ENCODE assay signal across 20 cellular contexts in the genomic region with DNA sequence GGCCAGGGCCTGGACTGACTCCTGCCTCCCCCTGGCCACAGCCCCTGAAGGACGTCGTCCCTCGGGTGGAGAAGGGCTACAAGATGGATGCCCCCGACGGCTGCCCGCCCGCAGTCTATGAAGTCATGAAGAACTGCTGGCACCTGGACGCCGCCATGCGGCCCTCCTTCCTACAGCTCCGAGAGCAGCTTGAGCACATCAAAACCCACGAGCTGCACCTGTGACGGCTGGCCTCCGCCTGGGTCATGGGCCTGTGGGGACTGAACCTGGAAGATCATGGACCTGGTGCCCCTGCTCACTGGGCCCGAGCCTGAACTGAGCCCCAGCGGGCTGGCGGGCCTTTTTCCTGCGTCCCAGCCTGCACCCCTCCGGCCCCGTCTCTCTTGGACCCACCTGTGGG. TPM values are rescaled to one million over a fixed set of nuclear protein-coding genes. Genes with fewer than 3 reads are reported as not detected.
DNase-seq lines count a peak whose midpoint lies in the region; ATAC-seq, FAIRE-seq and TF ChIP-seq lines count a peak whose summit lies in the region.
"Had no signal": no experiment of that assay in that cellular context is flagged by ENCODE, and none has a peak within 500 bp of the region (broad histone marks: within the 10 kb centered on the region; RNA-seq: fewer than 3 reads in every experiment).

No MANE protein-coding gene starts in this region.

- no peaks in the 10 kb centered on the region for H3K9me3 Mint-ChIP-seq in activated CD4-positive, alpha-beta T cell treated with anti-CD3 and anti-CD28 coated beads, Interleukin-2, amount 10 ng/mL, durations not matched to agents 7 days and 5 days
- H3K9me3 Mint-ChIP-seq in activated CD4-positive, alpha-beta T cell treated with anti-CD3 and anti-CD28 coated beads, Interleukin-2, amount 10 ng/mL, durations not matched to agents 24 days and 14 days = no peaks in the 10 kb centered on the region
- H3K9me3 Mint-ChIP-seq in stimulated activated naive B cell treated with anti-CD40 and anti-IgM and Interleukin-4, amounts not matched to agents 10 μg/mL and 1 μg/mL and 100 μg/mL, for 72 hours = peaks cover 0 to 2% of the 10 kb centered on the region in 2 donors
- no peaks in the 10 kb centered on the region for H3K9me3 Mint-ChIP-seq in T-helper 2 cell treated with Interferon-gamma antibody and Interleukin-4, amounts not matched to agents 5 μg/mL and 100 μg/mL, for 36 hours
- H3K9me3 Mint-ChIP-seq: CD14-positive monocyte; CD8-positive, alpha-beta T cell had no signal

- no peak overlapping the region for H2AFZ ChIP-seq in OCI-LY7 (ENCODE audit: low read length)
- H2AFZ ChIP-seq in K562 (ENCODE audit: low read depth, low read length) = no peak overlapping the region

- TF ChIP-seq EP300 in K562 (IDR thresholded peaks at IDR 0.05; ENCODE audit: low read length) (no peak), sigmoid colon (IDR thresholded peaks at IDR 0.05) (no peak)

- no peaks in the 10 kb centered on the region for H3K9me2 ChIP-seq in OCI-LY7 (ENCODE audit: insufficient read depth, low read length)

- H4K20me1 ChIP-seq in OCI-LY7 (ENCODE audit: insufficient read depth, low read length) (peaks cover 9% of the 10 kb centered on the region; the same call in 1 of the 2 replicates), K562 (replicated peaks; ENCODE audit: control insufficient read depth, insufficient read depth, low read length) (peaks cover 14% of the 10 kb centered on the region)

- H3K9me3 ChIP-seq in OCI-LY7 (ENCODE audit: low read length) (no peaks in the 10 kb centered on the region), K562 (replicated peaks; ENCODE audit: control insufficient read depth, insufficient read depth, low read depth, low read length) (no peaks in the 10 kb centered on the region), sigmoid colon (no peaks in the 10 kb centered on the region)
- H3K9me3 ChIP-seq: A549, BLaER1 had no signal

- POLR2A ChIA-PET in activated CD4-positive, alpha-beta T cell treated with anti-CD3 and anti-CD28 coated beads, Interleukin-2, amount 10 ng/mL, durations not matched to agents 7 days and 5 days (lab: Charles Lee) = no interaction called here
- POLR2A ChIA-PET in OCI-LY7 (lab: Charles Lee) = no interaction called here
- POLR2A ChIA-PET in K562 (lab: Yijun Ruan, JAX) = no interaction called here

- TF ChIP-seq CTCF in OCI-LY7 (conservative IDR thresholded peaks at IDR 0.05; ENCODE audit: low read length) = no peak
- TF ChIP-seq CTCF in K562 (IDR thresholded peaks at IDR 0.05 in 2 of 3, conservative IDR thresholded peaks at IDR 0.05 in 1 of 3; ENCODE audit: insufficient read depth in 2 of 3, low read depth in 1 of 3, low read length in 3 of 3) = no peak
- TF ChIP-seq CTCF in sigmoid colon (IDR thresholded peaks at IDR 0.05) = no peak

- H3K9me1 ChIP-seq in K562 (ENCODE audit: control insufficient read depth, insufficient read depth, low read length) = peaks cover 10% of the 10 kb centered on the region

- H3K9ac ChIP-seq in K562 (ENCODE audit: insufficient read depth in 1 of 2, low read depth in 2 of 2, low read length in 2 of 2) = 0 out of 4 replicates have a peak overlapping the region, but pooled peaks of 1 of the 2 experiments have one; percentile 45
- H3K9ac ChIP-seq: BLaER1 had no signal

- WGBS in K562 (ENCODE audit: insufficient coverage, low coverage, missing lambda C conversion rate) = 98% methylated on average over 8 of the region's 20 CpGs
- 92 to 94% methylated on average over 20 of the region's 20 CpGs for WGBS in sigmoid colon, 2 donors

- peak; percentile 5 for DNase-seq in activated CD4-positive, alpha-beta T cell treated with anti-CD3 and anti-CD28 coated beads, Interleukin-2, amount 10 ng/mL, durations not matched to agents 7 days and 5 days
- no peak for DNase-seq in activated CD4-positive, alpha-beta T cell treated with anti-CD3 and anti-CD28 coated beads, Interleukin-2, amount 10 ng/mL, durations not matched to agents 24 days and 14 days
- DNase-seq in OCI-LY7 (ENCODE audit: low spot score) = no peak
- no peak for DNase-seq in K562 (ENCODE audit: extremely low read depth in 1 of 4, low spot score in 3 of 4)
- DNase-seq in stimulated activated naive B cell treated with anti-CD40 and anti-IgM and Interleukin-4, amounts not matched to agents 10 μg/mL and 1 μg/mL and 100 μg/mL, for 72 hours = no peak
- no peak for DNase-seq in sigmoid colon
- DNase-seq in T-helper 2 cell treated with Interferon-gamma antibody and Interleukin-4, amounts not matched to agents 5 μg/mL and 100 μg/mL, for 36 hours (ENCODE audit: low spot score) = no peak
- DNase-seq: Calu3; CD8-positive, alpha-beta T cell; DMS79 treated with DMSO at 0.1 percent for 48 hours; GF-D8; GOT3; H7 had no signal

- H3K4me1 ChIP-seq in OCI-LY7 (ENCODE audit: insufficient read depth, low read length, poor library complexity, severe bottlenecking) (peaks cover 34% of the 10 kb centered on the region), K562 (replicated peaks in 1 of 2; ENCODE audit: control insufficient read depth in 2 of 2, insufficient read depth in 2 of 2, low read length in 2 of 2) (peaks cover 0 to 43% of the 10 kb centered on the region in 2 experiments; a peak in 3 of 5 replicates), sigmoid colon (peaks cover 0 to 9% (median 5%) of the 10 kb centered on the region in 4 donors)

- no peak for TF ChIP-seq RAD21 in K562 (CRISPR knock-in tag; conservative IDR thresholded peaks at IDR 0.05 in 1 of 2, IDR thresholded peaks at IDR 0.05 in 1 of 2)

- H3K27me3 ChIP-seq in K562 (ENCODE audit: control insufficient read depth in 2 of 2, insufficient read depth in 2 of 2, low read length in 2 of 2) (no peaks in the 10 kb centered on the region), sigmoid colon (no peaks in the 10 kb centered on the region)
- H3K27me3 ChIP-seq: BLaER1 had no signal

- in situ Hi-C loops in K562 (cut with MboI) = no loop called here

- peaks cover 52% of the 10 kb centered on the region for H3K36me3 Mint-ChIP-seq in activated CD4-positive, alpha-beta T cell treated with anti-CD3 and anti-CD28 coated beads, Interleukin-2, amount 10 ng/mL, durations not matched to agents 7 days and 5 days (ENCODE audit: low read depth)
- peaks cover 54% of the 10 kb centered on the region for H3K36me3 Mint-ChIP-seq in activated CD4-positive, alpha-beta T cell treated with anti-CD3 and anti-CD28 coated beads, Interleukin-2, amount 10 ng/mL, durations not matched to agents 24 days and 14 days (ENCODE audit: low read depth)
- H3K36me3 Mint-ChIP-seq in stimulated activated naive B cell treated with anti-CD40 and anti-IgM and Interleukin-4, amounts not matched to agents 10 μg/mL and 1 μg/mL and 100 μg/mL, for 72 hours = peaks cover 32 to 59% of the 10 kb centered on the region in 2 donors
- H3K36me3 Mint-ChIP-seq in T-helper 2 cell treated with Interferon-gamma antibody and Interleukin-4, amounts not matched to agents 5 μg/mL and 100 μg/mL, for 36 hours (ENCODE audit: low read depth) = peaks cover 55% of the 10 kb centered on the region

- intact Hi-C loops in activated CD4-positive, alpha-beta T cell treated with anti-CD3 and anti-CD28 coated beads, Interleukin-2, amount 10 ng/mL, durations not matched to agents 24 days and 14 days (cut with micrococcal nuclease) = no loop called here
- intact Hi-C loops in OCI-LY7 (cut with micrococcal nuclease; ENCODE audit: unreplicated experiment) = no loop called here
- intact Hi-C loops in K562 (cut with micrococcal nuclease) = no loop called here
- intact Hi-C loops in sigmoid colon (cut with DNase I) = no loop called here

- H3K79me2 ChIP-seq in OCI-LY7 (ENCODE audit: insufficient read depth, low read depth, low read length) (peaks cover 10% of the 10 kb centered on the region; the same call in 1 of the 2 replicates), K562 (ENCODE audit: control insufficient read depth, insufficient read depth, low read length) (no peaks in the 10 kb centered on the region; the same call in 2 of the 3 replicates)

- CTCF ChIA-PET in activated CD4-positive, alpha-beta T cell treated with anti-CD3 and anti-CD28 coated beads, Interleukin-2, amount 10 ng/mL, durations not matched to agents 7 days and 5 days (lab: Charles Lee) = interaction anchor here (0.7 to 27.7 kb wide), 2 partner anchors 8 to 21 kb away, joined by 4 to 930 read pairs; partner anchors contain the start of gene CSK
- CTCF ChIA-PET in OCI-LY7 (lab: Charles Lee; ENCODE audit: unreplicated experiment) = no interaction called here
- CTCF ChIA-PET in K562 (lab: Yijun Ruan, JAX; ENCODE audit: low intra/inter-chr PET ratio) = no interaction called here

- H3K4me3 ChIP-seq in OCI-LY7 (ENCODE audit: low read depth, low read length, poor library complexity, severe bottlenecking) (no peak overlapping the region), K562 (no peak overlapping the region), sigmoid colon (no peak overlapping the region)
- H3K4me3 ChIP-seq: A549, BLaER1 had no signal

- H3K4me2 ChIP-seq in OCI-LY7 (ENCODE audit: low read length) (no peak overlapping the region), K562 (ENCODE audit: insufficient read depth, low read length) (no peak overlapping the region)
- H3K4me2 ChIP-seq: A549, BLaER1 had no signal

- H3K4me3 Mint-ChIP-seq in activated CD4-positive, alpha-beta T cell treated with anti-CD3 and anti-CD28 coated beads, Interleukin-2, amount 10 ng/mL, durations not matched to agents 7 days and 5 days = no peak overlapping the region
- H3K4me3 Mint-ChIP-seq in activated CD4-positive, alpha-beta T cell treated with anti-CD3 and anti-CD28 coated beads, Interleukin-2, amount 10 ng/mL, durations not matched to agents 24 days and 14 days = no peak overlapping the region
- no peak overlapping the region for H3K4me3 Mint-ChIP-seq in stimulated activated naive B cell treated with anti-CD40 and anti-IgM and Interleukin-4, amounts not matched to agents 10 μg/mL and 1 μg/mL and 100 μg/mL, for 72 hours
- H3K4me3 Mint-ChIP-seq in T-helper 2 cell treated with Interferon-gamma antibody and Interleukin-4, amounts not matched to agents 5 μg/mL and 100 μg/mL, for 36 hours = no peak overlapping the region
- H3K4me3 Mint-ChIP-seq: CD14-positive monocyte; CD8-positive, alpha-beta T cell had no signal

- H3K27ac Mint-ChIP-seq in activated CD4-positive, alpha-beta T cell treated with anti-CD3 and anti-CD28 coated beads, Interleukin-2, amount 10 ng/mL, durations not matched to agents 7 days and 5 days = no peak overlapping the region
- H3K27ac Mint-ChIP-seq in activated CD4-positive, alpha-beta T cell treated with anti-CD3 and anti-CD28 coated beads, Interleukin-2, amount 10 ng/mL, durations not matched to agents 24 days and 14 days = no peak overlapping the region
- peak overlapping the region; percentile 76 for H3K27ac Mint-ChIP-seq in stimulated activated naive B cell treated with anti-CD40 and anti-IgM and Interleukin-4, amounts not matched to agents 10 μg/mL and 1 μg/mL and 100 μg/mL, for 72 hours
- H3K27ac Mint-ChIP-seq in T-helper 2 cell treated with Interferon-gamma antibody and Interleukin-4, amounts not matched to agents 5 μg/mL and 100 μg/mL, for 36 hours = no peak overlapping the region
- H3K27ac Mint-ChIP-seq: CD8-positive, alpha-beta T cell had no signal

- no peak for FAIRE-seq in K562 (lab: Jason Lieb, UNC)
- FAIRE-seq: A549, HepG2 had no signal

- no peaks in the 10 kb centered on the region for H3K27me3 Mint-ChIP-seq in activated CD4-positive, alpha-beta T cell treated with anti-CD3 and anti-CD28 coated beads, Interleukin-2, amount 10 ng/mL, durations not matched to agents 7 days and 5 days
- H3K27me3 Mint-ChIP-seq in activated CD4-positive, alpha-beta T cell treated with anti-CD3 and anti-CD28 coated beads, Interleukin-2, amount 10 ng/mL, durations not matched to agents 24 days and 14 days = no peaks in the 10 kb centered on the region
- H3K27me3 Mint-ChIP-seq in stimulated activated naive B cell treated with anti-CD40 and anti-IgM and Interleukin-4, amounts not matched to agents 10 μg/mL and 1 μg/mL and 100 μg/mL, for 72 hours = no peaks in the 10 kb centered on the region
- H3K27me3 Mint-ChIP-seq in T-helper 2 cell treated with Interferon-gamma antibody and Interleukin-4, amounts not matched to agents 5 μg/mL and 100 μg/mL, for 36 hours (ENCODE audit: low read depth) = no peaks in the 10 kb centered on the region

- H3K4me1 Mint-ChIP-seq in activated CD4-positive, alpha-beta T cell treated with anti-CD3 and anti-CD28 coated beads, Interleukin-2, amount 10 ng/mL, durations not matched to agents 7 days and 5 days = peaks cover 48% of the 10 kb centered on the region
- H3K4me1 Mint-ChIP-seq in activated CD4-positive, alpha-beta T cell treated with anti-CD3 and anti-CD28 coated beads, Interleukin-2, amount 10 ng/mL, durations not matched to agents 24 days and 14 days = peaks cover 29% of the 10 kb centered on the region
- peaks cover 42 to 57% of the 10 kb centered on the region in 2 donors for H3K4me1 Mint-ChIP-seq in stimulated activated naive B cell treated with anti-CD40 and anti-IgM and Interleukin-4, amounts not matched to agents 10 μg/mL and 1 μg/mL and 100 μg/mL, for 72 hours
- peaks cover 28% of the 10 kb centered on the region for H3K4me1 Mint-ChIP-seq in T-helper 2 cell treated with Interferon-gamma antibody and Interleukin-4, amounts not matched to agents 5 μg/mL and 100 μg/mL, for 36 hours (ENCODE audit: low read depth)

- ATAC-seq in K562 = no peak
- ATAC-seq in stimulated activated naive B cell treated with anti-CD40 and anti-IgM and Interleukin-4, amounts not matched to agents 10 μg/mL and 1 μg/mL and 100 μg/mL, for 72 hours (replicated peaks) = no peak
- no peak for ATAC-seq in HG02763 (IDR thresholded peaks at IDR 0.05; ENCODE audit: unreplicated experiment)
- ATAC-seq: A549; CD8-positive, alpha-beta T cell; HepG2 had no signal

- BruUV-seq in OCI-LY7 (replicated peaks; lab: Mats Ljungman, UMichigan) = TSS peak; percentile 74
- BruUV-seq in K562 (replicated peaks; lab: Mats Ljungman, UMichigan) = TSS peak; percentile 53

- TF ChIP-seq POLR2A in K562 (conservative IDR thresholded peaks at IDR 0.05) (no peak), sigmoid colon (IDR thresholded peaks at IDR 0.05) (no peak)

- peaks cover 85% of the 10 kb centered on the region for H3K36me3 ChIP-seq in OCI-LY7 (ENCODE audit: insufficient read depth, low read length)
- H3K36me3 ChIP-seq in K562 (ENCODE audit: control insufficient read depth, insufficient read depth, low read length) = peaks cover 65% of the 10 kb centered on the region; the same call in 2 of the 3 replicates
- H3K36me3 ChIP-seq in sigmoid colon = peaks cover 0 to 48% (median 9%) of the 10 kb centered on the region in 4 donors

- H3K27ac ChIP-seq in OCI-LY7 (ENCODE audit: low read depth, low read length, poor library complexity, severe bottlenecking) = no peak overlapping the region
- H3K27ac ChIP-seq in K562 (ENCODE audit: extremely low read depth, low read depth, low read length) = no peak overlapping the region
- no peak overlapping the region for H3K27ac ChIP-seq in sigmoid colon
- H3K27ac ChIP-seq: 22Rv1, A549, BLaER1 had no signal

RNA-seq across cellular contexts. Expression of gene LMAN1L, which starts 10.3 kb away (rescaled TPM):
- under 1 TPM; 0.87 to 0.92 TPM for total RNA-seq in activated CD4-positive, alpha-beta T cell treated with anti-CD3 and anti-CD28 coated beads, Interleukin-2, amount 10 ng/mL, durations not matched to agents 7 days and 5 days
- total RNA-seq in activated CD4-positive, alpha-beta T cell treated with anti-CD3 and anti-CD28 coated beads, Interleukin-2, amount 10 ng/mL, durations not matched to agents 24 days and 14 days = 0.33 and 0.36 TPM in 2 replicates
- total RNA-seq in OCI-LY7 (2014; rRNA removed; shearing (Covaris generic)) = 0.09 TPM in 1 of 2 replicates, not detected in the other
- total RNA-seq in OCI-LY7 (2022) (0.37 and 0.38 TPM in 2 replicates), K562 (2014; rRNA removed) (not detected in 2 replicates), K562 (2014; rRNA removed; fragmentation: Illumina TruSeq; extraction: Trizol) (not detected in 2 replicates), K562 (2015; rRNA removed; fragmentation: Illumina TruSeq; extraction: Trizol) (not detected in 2 replicates), K562 (2021) (not detected in 2 replicates), sigmoid colon (1 to 10 TPM in 1 of 4 donors, not detected in 3; 1.8 TPM)
- total RNA-seq in K562 (2011; cell fraction: chromatin; rRNA removed; ENCODE audit: low replicate concordance) = not detected in 2 replicates
- 0.17 TPM in 1 of 2 replicates, not detected in the other for total RNA-seq in K562 (2011; cell fraction: nucleolus; rRNA removed)
- not detected in 2 replicates for total RNA-seq in K562 (2011; cell fraction: nucleoplasm; rRNA removed)
- polyA plus RNA-seq in K562 (2011; rRNA removed) (not detected in 2 replicates), K562 (2014; fragmentation: Illumina TruSeq; extraction: Trizol) (not detected in 2 replicates), K562 (2014; fragmentation: Nextera tagmentation; extraction: Ambion mirVana) (not detected), K562 (2014; rRNA removed) (not detected in 2 replicates), sigmoid colon (under 1 TPM in 1 of 3 donors, not detected in 2; 0.64 TPM)
- polyA plus RNA-seq in K562 (2011; cell fraction: cytosol; rRNA removed) = not detected in 2 replicates
- not detected in 2 replicates for polyA plus RNA-seq in K562 (2011; cell fraction: nucleus; rRNA removed)
- not detected in 2 replicates for polyA plus RNA-seq in K562 (2012)
- not detected in 2 replicates for polyA minus RNA-seq in K562 (2011; rRNA and poly(A)+ RNA removed)
- polyA minus RNA-seq in K562 (2011; cell fraction: cytosol; rRNA and poly(A)+ RNA removed) = not detected in 2 replicates
- not detected in 2 replicates for polyA minus RNA-seq in K562 (2011; cell fraction: nucleus; rRNA and poly(A)+ RNA removed)
- total RNA-seq: CD8-positive, alpha-beta T cell; H7; HepG2 had no signal
- polyA plus RNA-seq: A549, AG04450, CD14-positive monocyte, HepG2 had no signal

RNA-seq across cellular contexts. Expression of gene CSK, which starts 20.4 kb away (rescaled TPM):
- 100 to 1,000 TPM; 315 to 348 TPM for total RNA-seq in activated CD4-positive, alpha-beta T cell treated with anti-CD3 and anti-CD28 coated beads, Interleukin-2, amount 10 ng/mL, durations not matched to agents 7 days and 5 days
- total RNA-seq in activated CD4-positive, alpha-beta T cell treated with anti-CD3 and anti-CD28 coated beads, Interleukin-2, amount 10 ng/mL, durations not matched to agents 24 days and 14 days = 332 and 340 TPM in 2 replicates
- total RNA-seq in OCI-LY7 (2014; rRNA removed; shearing (Covaris generic)) = 106 and 112 TPM in 2 replicates
- total RNA-seq in OCI-LY7 (2022) = 318 and 355 TPM in 2 replicates
- total RNA-seq in K562 (2011; cell fraction: chromatin; rRNA removed; ENCODE audit: low replicate concordance) = 52.2 and 176 TPM in 2 replicates
- total RNA-seq in K562 (2011; cell fraction: nucleolus; rRNA removed) = 117 and 118 TPM in 2 replicates
- total RNA-seq in K562 (2011; cell fraction: nucleoplasm; rRNA removed) = 62.6 and 63.9 TPM in 2 replicates
- total RNA-seq in K562 (2014; rRNA removed) = 22.7 and 25.4 TPM in 2 replicates
- 9.2 and 13.8 TPM in 2 replicates for total RNA-seq in K562 (2014; rRNA removed; fragmentation: Illumina TruSeq; extraction: Trizol)
- 22.5 and 24.8 TPM in 2 replicates for total RNA-seq in K562 (2015; rRNA removed; fragmentation: Illumina TruSeq; extraction: Trizol)
- total RNA-seq in K562 (2021) = 108 and 112 TPM in 2 replicates
- polyA plus RNA-seq in K562 (2011; rRNA removed) = 17.2 and 21.5 TPM in 2 replicates
- 16.6 and 23.4 TPM in 2 replicates for polyA plus RNA-seq in K562 (2011; cell fraction: cytosol; rRNA removed)
- polyA plus RNA-seq in K562 (2011; cell fraction: nucleus; rRNA removed) = 82.8 and 107 TPM in 2 replicates
- polyA plus RNA-seq in K562 (2012) = 62.3 and 74.3 TPM in 2 replicates
- 63.0 and 74.3 TPM in 2 replicates for polyA plus RNA-seq in K562 (2014; fragmentation: Illumina TruSeq; extraction: Trizol)
- 1 to 10 TPM; 1.5 to 2.4 TPM for polyA plus RNA-seq in K562 (2014; fragmentation: Nextera tagmentation; extraction: Ambion mirVana)
- 32.6 and 41.5 TPM in 2 replicates for polyA plus RNA-seq in K562 (2014; rRNA removed)
- 13.5 and 19.1 TPM in 2 replicates for polyA minus RNA-seq in K562 (2011; rRNA and poly(A)+ RNA removed)
- 39.6 and 42.3 TPM in 2 replicates for polyA minus RNA-seq in K562 (2011; cell fraction: cytosol; rRNA and poly(A)+ RNA removed)
- polyA minus RNA-seq in K562 (2011; cell fraction: nucleus; rRNA and poly(A)+ RNA removed) = 24.8 and 30.3 TPM in 2 replicates
- 10 to 100 TPM in 3 of 4 donors, 1 to 10 TPM in 1; 9.7 to 22.4 (median 14.2) TPM for total RNA-seq in sigmoid colon
- polyA plus RNA-seq in sigmoid colon = 100 to 1,000 TPM in 1 of 3 donors, 10 to 100 TPM in 2; 40.8 to 125 (median 55.0) TPM

RNA-seq across cellular contexts. Expression of gene CPLX3, which starts 24.1 kb away (rescaled TPM):
- under 1 TPM; 0.12 to 0.19 TPM for total RNA-seq in activated CD4-positive, alpha-beta T cell treated with anti-CD3 and anti-CD28 coated beads, Interleukin-2, amount 10 ng/mL, durations not matched to agents 7 days and 5 days
- 0.09 TPM in 2 replicates for total RNA-seq in activated CD4-positive, alpha-beta T cell treated with anti-CD3 and anti-CD28 coated beads, Interleukin-2, amount 10 ng/mL, durations not matched to agents 24 days and 14 days
- 0.35 and 0.57 TPM in 2 replicates for total RNA-seq in OCI-LY7 (2014; rRNA removed; shearing (Covaris generic))
- total RNA-seq in OCI-LY7 (2022) = 1.5 and 2.1 TPM in 2 replicates
- not detected in 2 replicates for total RNA-seq in K562 (2011; cell fraction: chromatin; rRNA removed; ENCODE audit: low replicate concordance)
- total RNA-seq in K562 (2011; cell fraction: nucleolus; rRNA removed) = not detected in 2 replicates
- total RNA-seq in K562 (2011; cell fraction: nucleoplasm; rRNA removed) = not detected in 2 replicates
- total RNA-seq in K562 (2014; rRNA removed) = not detected in 2 replicates
- not detected in 2 replicates for total RNA-seq in K562 (2014; rRNA removed; fragmentation: Illumina TruSeq; extraction: Trizol)
- not detected in 2 replicates for total RNA-seq in K562 (2015; rRNA removed; fragmentation: Illumina TruSeq; extraction: Trizol)
- total RNA-seq in K562 (2021) = not detected in 2 replicates
- not detected in 2 replicates for polyA plus RNA-seq in K562 (2011; rRNA removed)
- 0.04 TPM in 1 of 2 replicates, not detected in the other for polyA plus RNA-seq in K562 (2011; cell fraction: cytosol; rRNA removed)
- 0.04 TPM in 1 of 2 replicates, not detected in the other for polyA plus RNA-seq in K562 (2011; cell fraction: nucleus; rRNA removed)
- polyA plus RNA-seq in K562 (2012) = not detected in 2 replicates
- polyA plus RNA-seq in K562 (2014; fragmentation: Illumina TruSeq; extraction: Trizol) = not detected in 2 replicates
- polyA plus RNA-seq in K562 (2014; fragmentation: Nextera tagmentation; extraction: Ambion mirVana) = not detected
- not detected in 2 replicates for polyA plus RNA-seq in K562 (2014; rRNA removed)
- polyA minus RNA-seq in K562 (2011; rRNA and poly(A)+ RNA removed) = not detected in 2 replicates
- not detected in 2 replicates for polyA minus RNA-seq in K562 (2011; cell fraction: cytosol; rRNA and poly(A)+ RNA removed)
- polyA minus RNA-seq in K562 (2011; cell fraction: nucleus; rRNA and poly(A)+ RNA removed) = not detected in 2 replicates
- total RNA-seq in sigmoid colon = under 1 TPM in 1 of 4 donors, not detected in 3; 0.41 TPM
- polyA plus RNA-seq in sigmoid colon = under 1 TPM in 1 of 3 donors, not detected in 2; 0.28 TPM
- total RNA-seq: HepG2 had no signal
- polyA plus RNA-seq: A549, AG04450, CD14-positive monocyte, HepG2 had no signal

RNA-seq across cellular contexts. Expression of gene ULK3, which starts 40.7 kb away (rescaled TPM):
- total RNA-seq in activated CD4-positive, alpha-beta T cell treated with anti-CD3 and anti-CD28 coated beads, Interleukin-2, amount 10 ng/mL, durations not matched to agents 7 days and 5 days = 10 to 100 TPM; 56.6 to 66.4 TPM
- total RNA-seq in activated CD4-positive, alpha-beta T cell treated with anti-CD3 and anti-CD28 coated beads, Interleukin-2, amount 10 ng/mL, durations not matched to agents 24 days and 14 days = 52.6 and 57.3 TPM in 2 replicates
- total RNA-seq in OCI-LY7 (2014; rRNA removed; shearing (Covaris generic)) = 22.2 and 31.7 TPM in 2 replicates
- total RNA-seq in OCI-LY7 (2022) (30.2 and 46.4 TPM in 2 replicates), K562 (2014; rRNA removed) (34.9 and 35.9 TPM in 2 replicates), K562 (2014; rRNA removed; fragmentation: Illumina TruSeq; extraction: Trizol) (18.2 and 19.3 TPM in 2 replicates), K562 (2015; rRNA removed; fragmentation: Illumina TruSeq; extraction: Trizol) (24.9 and 25.5 TPM in 2 replicates), K562 (2021) (36.9 and 38.3 TPM in 2 replicates), sigmoid colon (10 to 100 TPM; 21.1 to 46.8 (median 30.6) TPM)
- 107 and 242 TPM in 2 replicates for total RNA-seq in K562 (2011; cell fraction: chromatin; rRNA removed; ENCODE audit: low replicate concordance)
- 124 and 125 TPM in 2 replicates for total RNA-seq in K562 (2011; cell fraction: nucleolus; rRNA removed)
- total RNA-seq in K562 (2011; cell fraction: nucleoplasm; rRNA removed) = 82.4 and 89.4 TPM in 2 replicates
- polyA plus RNA-seq in K562 (2011; rRNA removed) (61.5 and 68.0 TPM in 2 replicates), K562 (2014; fragmentation: Illumina TruSeq; extraction: Trizol) (43.2 and 49.7 TPM in 2 replicates), K562 (2014; fragmentation: Nextera tagmentation; extraction: Ambion mirVana) (under 1 TPM; 0.68 to 0.88 TPM), K562 (2014; rRNA removed) (60.9 and 62.5 TPM in 2 replicates), sigmoid colon (10 to 100 TPM; 46.9 to 48.6 (median 48.4) TPM)
- 45.9 and 75.1 TPM in 2 replicates for polyA plus RNA-seq in K562 (2011; cell fraction: cytosol; rRNA removed)
- polyA plus RNA-seq in K562 (2011; cell fraction: nucleus; rRNA removed) = 426 and 551 TPM in 2 replicates
- polyA plus RNA-seq in K562 (2012) = 42.4 and 44.3 TPM in 2 replicates
- 23.1 and 27.7 TPM in 2 replicates for polyA minus RNA-seq in K562 (2011; rRNA and poly(A)+ RNA removed)
- polyA minus RNA-seq in K562 (2011; cell fraction: cytosol; rRNA and poly(A)+ RNA removed) = 13.6 and 16.5 TPM in 2 replicates
- polyA minus RNA-seq in K562 (2011; cell fraction: nucleus; rRNA and poly(A)+ RNA removed) = 38.5 and 48.7 TPM in 2 replicates

RNA-seq across cellular contexts. Expression of gene CYP1A2, which starts 53.6 kb away (rescaled TPM):
- not detected for total RNA-seq in activated CD4-positive, alpha-beta T cell treated with anti-CD3 and anti-CD28 coated beads, Interleukin-2, amount 10 ng/mL, durations not matched to agents 7 days and 5 days
- total RNA-seq in activated CD4-positive, alpha-beta T cell treated with anti-CD3 and anti-CD28 coated beads, Interleukin-2, amount 10 ng/mL, durations not matched to agents 24 days and 14 days = not detected in 2 replicates
- not detected in 2 replicates for total RNA-seq in OCI-LY7 (2014; rRNA removed; shearing (Covaris generic))
- total RNA-seq in OCI-LY7 (2022) = not detected in 2 replicates
- not detected in 2 replicates for total RNA-seq in K562 (2011; cell fraction: chromatin; rRNA removed; ENCODE audit: low replicate concordance)
- not detected in 2 replicates for total RNA-seq in K562 (2011; cell fraction: nucleolus; rRNA removed)
- total RNA-seq in K562 (2011; cell fraction: nucleoplasm; rRNA removed) = not detected in 2 replicates
- not detected in 2 replicates for total RNA-seq in K562 (2014; rRNA removed)
- not detected in 2 replicates for total RNA-seq in K562 (2014; rRNA removed; fragmentation: Illumina TruSeq; extraction: Trizol)
- total RNA-seq in K562 (2015; rRNA removed; fragmentation: Illumina TruSeq; extraction: Trizol) = not detected in 2 replicates
- not detected in 2 replicates for total RNA-seq in K562 (2021)
- polyA plus RNA-seq in K562 (2011; rRNA removed) = not detected in 2 replicates
- not detected in 2 replicates for polyA plus RNA-seq in K562 (2011; cell fraction: cytosol; rRNA removed)
- not detected in 2 replicates for polyA plus RNA-seq in K562 (2011; cell fraction: nucleus; rRNA removed)
- polyA plus RNA-seq in K562 (2012) = not detected in 2 replicates
- not detected in 2 replicates for polyA plus RNA-seq in K562 (2014; fragmentation: Illumina TruSeq; extraction: Trizol)
- polyA plus RNA-seq in K562 (2014; fragmentation: Nextera tagmentation; extraction: Ambion mirVana) = not detected
- not detected in 2 replicates for polyA plus RNA-seq in K562 (2014; rRNA removed)
- not detected in 2 replicates for polyA minus RNA-seq in K562 (2011; rRNA and poly(A)+ RNA removed)
- polyA minus RNA-seq in K562 (2011; cell fraction: cytosol; rRNA and poly(A)+ RNA removed) = not detected in 2 replicates
- not detected in 2 replicates for polyA minus RNA-seq in K562 (2011; cell fraction: nucleus; rRNA and poly(A)+ RNA removed)
- not detected for total RNA-seq in sigmoid colon
- polyA plus RNA-seq in sigmoid colon = not detected
- total RNA-seq: Calu3; CD8-positive, alpha-beta T cell; H7; HepG2 had no signal
- polyA plus RNA-seq: A549, AG04450, CD14-positive monocyte had no signal
